13 cellular contexts compared by ENCODE assay signal in genomic region chr2:224008702-224009261, GRCh38. TPM values are rescaled to one million over a fixed set of nuclear protein-coding genes. Genes with fewer than 3 reads are reported as not detected.
DNase-seq lines count a peak whose midpoint lies in the region; FAIRE-seq and TF ChIP-seq lines count a peak whose summit lies in the region.
"Had no signal": no experiment of that assay in that cellular context is flagged by ENCODE, and none has a peak within 500 bp of the region (broad histone marks: within the 10 kb centered on the region; RNA-seq: fewer than 3 reads in every experiment).

No MANE protein-coding gene starts in this region.

- TF ChIP-seq CTCF in Caco-2 (IDR thresholded peaks at IDR 0.05; ENCODE audit: insufficient read depth in 1 of 2, low read depth in 1 of 2, low read length in 1 of 2, severe bottlenecking in 1 of 2, unreplicated experiment in 1 of 2) (no peak), GM20000 (IDR thresholded peaks at IDR 0.05; ENCODE audit: extremely low read depth, missing control alignments) (no peak)

- H3K36me3 ChIP-seq in Caco-2 (ENCODE audit: control insufficient read depth, insufficient read depth, low read length) (no peaks in the 10 kb centered on the region), mesodermal cell (ENCODE audit: control insufficient read depth, insufficient read depth, low read length) (peaks cover 19% of the 10 kb centered on the region)
- H3K36me3 ChIP-seq: upper lobe of right lung had no signal

- no peaks in the 10 kb centered on the region for H3K9me3 Mint-ChIP-seq in Caco-2 (ENCODE audit: unreplicated experiment)
- H3K9me3 Mint-ChIP-seq: activated naive CD8-positive, alpha-beta T cell treated with anti-CD3 and anti-CD28 coated beads for 36 hours had no signal

- H3K4me3 ChIP-seq in Caco-2 (ENCODE audit: low read depth, low read length) (no peak overlapping the region), mesodermal cell (ENCODE audit: extremely low read depth, insufficient read depth, low read length, poor library complexity, severe bottlenecking) (no peak overlapping the region)
- H3K4me3 ChIP-seq: GM12878, upper lobe of right lung had no signal

- TF ChIP-seq POLR2A in GM12892 (IDR thresholded peaks at IDR 0.05; ENCODE audit: low read depth, low read length): no peak

- no peaks in the 10 kb centered on the region for H3K9me3 ChIP-seq in Caco-2
- H3K9me3 ChIP-seq in mesodermal cell (ENCODE audit: control insufficient read depth, low read length): no peaks in the 10 kb centered on the region
- H3K9me3 ChIP-seq: upper lobe of right lung had no signal

- no peak overlapping the region for H3K27ac Mint-ChIP-seq in Caco-2 (ENCODE audit: unreplicated experiment)
- H3K27ac Mint-ChIP-seq: activated naive CD8-positive, alpha-beta T cell treated with anti-CD3 and anti-CD28 coated beads for 36 hours had no signal

- no TSS peak for BruUV-seq in Caco-2 (replicated peaks; lab: Mats Ljungman, UMichigan)

- WGBS in mesodermal cell (ENCODE audit: insufficient coverage in 2 of 2), 2 experiments: 66 to 74% methylated on average over 10 to 12 of the region's 12 CpGs

- H3K36me3 Mint-ChIP-seq in Caco-2 (ENCODE audit: insufficient read depth, unreplicated experiment): no peaks in the 10 kb centered on the region

- no peak for FAIRE-seq in GM12892 (lab: Jason Lieb, UNC)
- FAIRE-seq: GM12878 had no signal

- no peaks in the 10 kb centered on the region for H3K27me3 ChIP-seq in Caco-2 (replicated peaks; ENCODE audit: control insufficient read depth, insufficient read depth, low read length)
- H3K27me3 ChIP-seq: upper lobe of right lung had no signal

- H3K27me3 Mint-ChIP-seq in Caco-2 (ENCODE audit: insufficient read depth, unreplicated experiment): no peaks in the 10 kb centered on the region
- H3K27me3 Mint-ChIP-seq: activated naive CD8-positive, alpha-beta T cell treated with anti-CD3 and anti-CD28 coated beads for 36 hours had no signal

- intact Hi-C loops in Caco-2 (cut with micrococcal nuclease; ENCODE audit: unreplicated experiment): loop anchor here (2.0 kb wide), 1 partner anchor 30 kb away; the partner anchor contains the start of gene SERPINE2

- peak overlapping the region; percentile 17 for H3K4me3 Mint-ChIP-seq in Caco-2 (ENCODE audit: unreplicated experiment)
- H3K4me3 Mint-ChIP-seq: activated naive CD8-positive, alpha-beta T cell treated with anti-CD3 and anti-CD28 coated beads for 36 hours had no signal

- H3K4me1 Mint-ChIP-seq in Caco-2 (ENCODE audit: low read depth, unreplicated experiment): peaks cover 28% of the 10 kb centered on the region

- peak in 1 of 2 experiments; percentile 23 for DNase-seq in Caco-2
- DNase-seq in NCI-H82 treated with DMSO at 0.1 percent for 48 hours (lab: John Stamatoyannopoulos, UW; ENCODE audit: unreplicated experiment): peak; percentile 86
- no peak for DNase-seq in epithelial cell of prostate (ENCODE audit: low read depth, low spot score)
- no peak for DNase-seq in NK-92 (lab: John Stamatoyannopoulos, UW; ENCODE audit: unreplicated experiment)
- DNase-seq in GM12892 (ENCODE audit: insufficient read length): no peak
- no peak for DNase-seq in GM20000 (ENCODE audit: low spot score)
- no peak for DNase-seq in anterior cingulate cortex (lab: John Stamatoyannopoulos, UW)
- DNase-seq: activated naive CD8-positive, alpha-beta T cell treated with anti-CD3 and anti-CD28 coated beads for 36 hours; DND-41; NCI-H1930; upper lobe of right lung had no signal

- peaks cover 22% of the 10 kb centered on the region for H3K4me1 ChIP-seq in Caco-2
- H3K4me1 ChIP-seq in mesodermal cell (ENCODE audit: control insufficient read depth, insufficient read depth, low read length, poor library complexity, severe bottlenecking): peaks cover 34% of the 10 kb centered on the region
- H3K4me1 ChIP-seq: upper lobe of right lung had no signal

- peak overlapping the region; percentile 19 for H3K27ac ChIP-seq in epithelial cell of prostate
- peak overlapping the region; percentile 63 for H3K27ac ChIP-seq in mesodermal cell (ENCODE audit: low read depth, low read length, severe bottlenecking)
- H3K27ac ChIP-seq: upper lobe of right lung had no signal

- CTCF ChIA-PET in Caco-2 (lab: Charles Lee): interaction anchor here (0.6 to 2.2 kb wide), 4 partner anchors 15 to 45 kb away, joined by 3 to 14 read pairs (median 4); no protein-coding TSS in a partner anchor

- POLR2A ChIA-PET in Caco-2 (lab: Charles Lee): no interaction called here

RNA-seq across cellular contexts. Expression of gene SERPINE2, which starts 30.3 kb away (rescaled TPM):
- 3.8 and 4.7 TPM in 2 replicates for total RNA-seq in Caco-2 (2022)
- polyA plus RNA-seq in mesodermal cell (2013, experiment 1 of 2): 406 TPM
- polyA plus RNA-seq in mesodermal cell (2013, experiment 2 of 2): 381 TPM
- polyA plus RNA-seq in GM12892 (2012; ENCODE audit: missing spikeins): 0.30 TPM

RNA-seq across cellular contexts. Expression of gene MRPL44, which starts 51.5 kb away (rescaled TPM):
- total RNA-seq in Caco-2 (2022): 64.9 and 66.6 TPM in 2 replicates
- polyA plus RNA-seq in mesodermal cell (2013, experiment 1 of 2): 34.6 TPM
- 34.6 TPM for polyA plus RNA-seq in mesodermal cell (2013, experiment 2 of 2)
- polyA plus RNA-seq in GM12892 (2012; ENCODE audit: missing spikeins): 31.2 TPM
